ENCODE assay signal across 34 cellular contexts in the genomic region with DNA sequence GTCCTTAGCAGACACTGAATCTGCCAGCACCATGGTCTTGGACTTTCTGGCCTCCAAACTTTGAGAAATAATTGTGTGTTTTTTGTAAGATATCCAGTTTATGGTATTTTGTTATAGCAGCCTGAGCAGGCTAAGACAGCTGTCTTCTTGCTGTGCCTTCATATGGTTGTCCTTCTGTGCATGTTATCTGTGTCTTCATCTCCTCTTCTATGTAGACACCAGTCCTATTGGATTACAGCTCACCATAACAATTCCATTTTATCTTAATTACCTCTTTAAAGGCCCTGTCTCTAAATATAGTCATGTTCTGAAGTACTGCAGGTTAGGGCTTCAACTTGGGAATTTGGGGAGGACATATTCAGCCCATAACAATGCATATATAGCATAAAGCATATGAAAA. TPM values are rescaled to one million over a fixed set of nuclear protein-coding genes. Genes with fewer than 3 reads are reported as not detected.
DNase-seq lines count a peak whose midpoint lies in the region; ATAC-seq, FAIRE-seq and TF ChIP-seq lines count a peak whose summit lies in the region.
"Had no signal": no experiment of that assay in that cellular context is flagged by ENCODE, and none has a peak within 500 bp of the region (broad histone marks: within the 10 kb centered on the region; RNA-seq: fewer than 3 reads in every experiment).

No MANE protein-coding gene starts in this region.

- no peak for TF ChIP-seq RAD21 in K562 (CRISPR knock-in tag; conservative IDR thresholded peaks at IDR 0.05 in 1 of 2, IDR thresholded peaks at IDR 0.05 in 1 of 2)

- H3K27ac ChIP-seq in HEK293 (ENCODE audit: extremely low read depth, low read depth, low read length) (no peak overlapping the region), K562 (ENCODE audit: extremely low read depth, low read depth, low read length) (no peak overlapping the region)
- H3K27ac ChIP-seq: 22Rv1; A549; BLaER1; BLaER1 treated with 17β-estradiol and CSF1 and Interleukin-3, amounts not matched to agents 10 nM and 100 nM; C4-2B had no signal

- H3K4me3 ChIP-seq in HEK293 (ENCODE audit: low read depth, low read length) (no peak overlapping the region), K562 (no peak overlapping the region)
- H3K4me3 ChIP-seq: A549; BLaER1; BLaER1 treated with 17β-estradiol and CSF1 and Interleukin-3, amounts not matched to agents 10 nM and 100 nM had no signal

- TF ChIP-seq EP300 in K562 (IDR thresholded peaks at IDR 0.05; ENCODE audit: low read length), result no peak

- H3K27me3 ChIP-seq in K562 (ENCODE audit: control insufficient read depth in 2 of 2, insufficient read depth in 2 of 2, low read length in 2 of 2), result no peaks in the 10 kb centered on the region
- H3K27me3 ChIP-seq: BE2C; BLaER1; BLaER1 treated with 17β-estradiol and CSF1 and Interleukin-3, amounts not matched to agents 10 nM and 100 nM had no signal

- POLR2A ChIA-PET in HEK293 (lab: Yijun Ruan, JAX) (interaction anchor here (1.8 kb wide), 1 partner anchor 45 kb away, joined by 5 read pairs; the partner anchor contains the start of gene REV3L), K562 (lab: Yijun Ruan, JAX) (interaction anchor here (0.6 kb wide), 1 partner anchor 11 kb away, joined by 3 read pairs; no protein-coding TSS in a partner anchor)

- in situ Hi-C loops in K562 (cut with MboI), result no loop called here

- TF ChIP-seq CTCF in HEK293 (tag by site-specific recombination; IDR thresholded peaks at IDR 0.05), result no peak
- no peak for TF ChIP-seq CTCF in K562 (IDR thresholded peaks at IDR 0.05 in 2 of 3, conservative IDR thresholded peaks at IDR 0.05 in 1 of 3; ENCODE audit: insufficient read depth in 2 of 3, low read depth in 1 of 3, low read length in 3 of 3)

- no peak overlapping the region for H3K4me2 ChIP-seq in K562 (ENCODE audit: insufficient read depth, low read length)
- H3K4me2 ChIP-seq: A549; BLaER1; BLaER1 treated with 17β-estradiol and CSF1 and Interleukin-3, amounts not matched to agents 10 nM and 100 nM had no signal

- H4K20me1 ChIP-seq in K562 (replicated peaks; ENCODE audit: control insufficient read depth, insufficient read depth, low read length), result no peaks in the 10 kb centered on the region

- TF ChIP-seq POLR2A in K562 (conservative IDR thresholded peaks at IDR 0.05), result no peak

- no peaks in the 10 kb centered on the region for H3K9me1 ChIP-seq in K562 (ENCODE audit: control insufficient read depth, insufficient read depth, low read length)

- intact Hi-C loops in K562 (cut with micrococcal nuclease), result no loop called here

- H3K79me2 ChIP-seq in K562 (ENCODE audit: control insufficient read depth, insufficient read depth, low read length), result no peaks in the 10 kb centered on the region

- H3K9ac ChIP-seq in K562 (ENCODE audit: insufficient read depth in 1 of 2, low read depth in 2 of 2, low read length in 2 of 2), result no peak overlapping the region
- H3K9ac ChIP-seq: BLaER1; BLaER1 treated with 17β-estradiol and CSF1 and Interleukin-3, amounts not matched to agents 10 nM and 100 nM had no signal

- CTCF ChIA-PET in HEK293 (lab: Yijun Ruan, JAX) (interaction anchor here (0.6 to 0.7 kb wide), 2 partner anchors 21 to 80 kb away, joined by 3 read pairs; no protein-coding TSS in a partner anchor), K562 (lab: Yijun Ruan, JAX; ENCODE audit: low intra/inter-chr PET ratio) (no interaction called here)

- DNase-seq in NCI-H2171 treated with DMSO at 0.1 percent for 48 hours (lab: John Stamatoyannopoulos, UW) (peak; percentile 50), NCI-H2171 (lab: John Stamatoyannopoulos, UW) (no peak), SK-N-DZ (ENCODE audit: low spot score) (peak; percentile 61), K562 (ENCODE audit: extremely low read depth in 1 of 4, low spot score in 3 of 4) (no peak), DMS79 (lab: John Stamatoyannopoulos, UW) (no peak), NCI-H1436 (lab: John Stamatoyannopoulos, UW) (no peak)
- DNase-seq in activated CD8-positive, alpha-beta memory T cell treated with anti-CD3 and anti-CD28 coated beads, Interleukin-2, amount 50 U/mL, for 48 hours, result no peak
- DNase-seq: 8988T; ACHN; AML-193; BE2C; C1 segment of cervical spinal cord; Caco-2; Calu3; CD4-positive, alpha-beta memory T cell; CD4-positive, alpha-beta T cell; CD4-positive, CD25-positive, alpha-beta regulatory T cell; CD8-positive, alpha-beta memory T cell; CD8-positive, alpha-beta T cell; COR-L47; DMS 273 treated with DMSO at 0.1 percent for 48 hours; DMS153; DMS53; DMS79 treated with DMSO at 0.1 percent for 48 hours; DND-41; EL had no signal

- H3K9me3 ChIP-seq in HEK293 (ENCODE audit: control insufficient read depth, insufficient read depth, low read depth, low read length), result no peaks in the 10 kb centered on the region
- no peaks in the 10 kb centered on the region for H3K9me3 ChIP-seq in K562 (replicated peaks; ENCODE audit: control insufficient read depth, insufficient read depth, low read depth, low read length)
- H3K9me3 ChIP-seq: A549, BE2C, Caco-2 had no signal

- no peak overlapping the region for H2AFZ ChIP-seq in K562 (ENCODE audit: low read depth, low read length)

- ATAC-seq in K562, result peak; percentile 38; the same call in 1 of the 3 replicates
- ATAC-seq: A549; CD8-positive, alpha-beta T cell had no signal

- FAIRE-seq in K562 (lab: Jason Lieb, UNC), result no peak
- FAIRE-seq: A204.1, A549, D721Med had no signal

- H3K36me3 ChIP-seq in HEK293 (ENCODE audit: control insufficient read depth in 2 of 2, insufficient read depth in 1 of 2, low read length in 2 of 2) (no peaks in the 10 kb centered on the region), K562 (ENCODE audit: control insufficient read depth, insufficient read depth, low read length) (no peaks in the 10 kb centered on the region)
- H3K36me3 ChIP-seq: BE2C had no signal

- BruUV-seq in K562 (replicated peaks; lab: Mats Ljungman, UMichigan), result no TSS peak

- H3K4me1 ChIP-seq in HEK293 (ENCODE audit: control insufficient read depth, insufficient read depth, low read length) (peaks cover 3% of the 10 kb centered on the region; the same call in 1 of the 2 replicates), K562 (replicated peaks in 1 of 2; ENCODE audit: control insufficient read depth in 2 of 2, insufficient read depth in 2 of 2, low read length in 2 of 2) (peaks cover 0 to 8% of the 10 kb centered on the region in 2 experiments; a peak in 2 of 5 replicates)
- H3K4me1 ChIP-seq: A549, Caco-2 had no signal

TF ChIP-seq in HEK293, 187 proteins besides CTCF, POLR2A, EP300 and RAD21 (continues in another document):
- no peak for TF ChIP-seq ZNF626 (tag by site-specific recombination; IDR thresholded peaks at IDR 0.05)
- TF ChIP-seq ZSCAN16 (tag by site-specific recombination; IDR thresholded peaks at IDR 0.05), result no peak
- TF ChIP-seq ZBTB7A (tag by site-specific recombination; IDR thresholded peaks at IDR 0.05; ENCODE audit: low read depth), result no peak
- TF ChIP-seq ZNF362 (tag by site-specific recombination; IDR thresholded peaks at IDR 0.05), result no peak
- TF ChIP-seq HOXA7 (CRISPR knock-in tag; IDR thresholded peaks at IDR 0.05; ENCODE audit: borderline replicate concordance), result no peak
- TF ChIP-seq ZEB2 (tag by site-specific recombination; IDR thresholded peaks at IDR 0.05), result no peak

TF ChIP-seq in K562, 482 proteins besides CTCF, POLR2A, EP300 and RAD21 (continues in another document):
- TF ChIP-seq CBX3 (IDR thresholded peaks at IDR 0.05; ENCODE audit: borderline replicate concordance in 1 of 2, low read length in 2 of 2), result no peak

RNA-seq across cellular contexts. Expression of gene REV3L, which starts 44.3 kb away (rescaled TPM):
- polyA plus RNA-seq in SK-N-DZ (2014; cell fraction: cytosol; rRNA removed), result 10.8 and 13.9 TPM in 2 replicates
- 12.1 and 26.1 TPM in 2 replicates for polyA plus RNA-seq in SK-N-DZ (2014; cell fraction: nucleus; rRNA removed)
- 20.0 and 85.9 TPM in 2 replicates for total RNA-seq in K562 (2011; cell fraction: chromatin; rRNA removed; ENCODE audit: low replicate concordance)
- 9.3 and 16.7 TPM in 2 replicates for total RNA-seq in K562 (2011; cell fraction: nucleolus; rRNA removed)
- 25.5 and 35.3 TPM in 2 replicates for total RNA-seq in K562 (2011; cell fraction: nucleoplasm; rRNA removed)
- 13.0 and 14.4 TPM in 2 replicates for total RNA-seq in K562 (2014; rRNA removed)
- total RNA-seq in K562 (2014; rRNA removed; fragmentation: Illumina TruSeq; extraction: Trizol), result 22.1 and 23.5 TPM in 2 replicates
- 22.5 and 24.4 TPM in 2 replicates for total RNA-seq in K562 (2015; rRNA removed; fragmentation: Illumina TruSeq; extraction: Trizol)
- total RNA-seq in K562 (2021), result 12.1 and 16.6 TPM in 2 replicates
- polyA plus RNA-seq in K562 (2011; rRNA removed), result 11.7 and 16.7 TPM in 2 replicates
- polyA plus RNA-seq in K562 (2011; cell fraction: cytosol; rRNA removed), result 3.3 and 6.2 TPM in 2 replicates
- 9.2 and 12.9 TPM in 2 replicates for polyA plus RNA-seq in K562 (2011; cell fraction: nucleus; rRNA removed)
- polyA plus RNA-seq in K562 (2012), result 7.7 and 8.1 TPM in 2 replicates
- polyA plus RNA-seq in K562 (2014; fragmentation: Illumina TruSeq; extraction: Trizol), result 10.9 and 16.8 TPM in 2 replicates
- polyA plus RNA-seq in K562 (2014; fragmentation: Nextera tagmentation; extraction: Ambion mirVana), result 1 to 10 TPM; 5.5 to 6.2 TPM
- 9.1 and 11.5 TPM in 2 replicates for polyA plus RNA-seq in K562 (2014; rRNA removed)
- 40.9 and 47.2 TPM in 2 replicates for polyA minus RNA-seq in K562 (2011; rRNA and poly(A)+ RNA removed)
- polyA minus RNA-seq in K562 (2011; cell fraction: cytosol; rRNA and poly(A)+ RNA removed), result 11.5 and 13.4 TPM in 2 replicates
- 28.9 and 41.9 TPM in 2 replicates for polyA minus RNA-seq in K562 (2011; cell fraction: nucleus; rRNA and poly(A)+ RNA removed)

Comparison
In these comparisons a context has a peak if more than half of its experiments do, and no peak if none do; other contexts are left out.
1. DNase-seq: peak in NCI-H2171 treated with DMSO at 0.1 percent for 48 hours (single experiment) and SK-N-DZ (single experiment); none in NCI-H2171 (single experiment), K562 (0 of 4), DMS79 (single experiment), NCI-H1436 (single experiment) and activated CD8-positive, alpha-beta memory T cell treated with anti-CD3 and anti-CD28 coated beads, Interleukin-2, amount 50 U/mL, for 48 hours (single experiment).